In the genomic region with DNA sequence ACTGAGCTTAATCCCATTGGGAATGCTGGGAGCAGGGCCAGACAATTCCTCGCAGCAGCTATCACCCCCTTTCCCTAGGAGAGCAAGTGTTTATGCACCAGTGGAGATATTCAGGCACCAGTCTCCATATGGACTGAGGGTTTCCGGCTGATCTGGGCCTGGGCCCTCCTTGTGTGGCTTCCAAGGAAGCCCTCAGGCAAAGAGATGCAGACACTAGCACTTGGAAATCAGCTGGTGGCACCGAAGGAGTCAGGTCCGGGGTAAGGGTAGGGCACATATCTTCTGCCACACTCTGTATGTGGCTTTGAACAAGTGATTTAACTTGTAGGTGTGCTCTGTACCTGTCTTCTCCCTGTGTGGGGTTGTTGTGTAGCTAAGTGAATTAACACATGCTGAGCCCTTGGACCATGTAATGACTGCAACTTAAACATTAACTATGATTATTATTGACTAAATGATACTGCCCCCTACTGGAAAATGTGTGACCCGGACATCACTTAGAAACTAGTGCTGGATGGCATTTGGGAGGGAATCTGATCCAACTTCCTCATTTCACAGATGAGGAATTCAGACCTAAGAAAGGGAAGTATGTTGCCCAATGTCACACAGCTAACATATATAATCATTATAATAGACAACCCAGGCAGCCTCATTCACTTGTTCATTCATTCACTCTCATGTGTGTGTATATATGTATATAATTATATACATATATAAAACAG, we compare ENCODE assay signal across 9 cellular contexts.
DNase-seq lines count a peak whose midpoint lies in the region; ATAC-seq and TF ChIP-seq lines count a peak whose summit lies in the region.
"Had no signal": no experiment of that assay in that cellular context is flagged by ENCODE, and none has a peak within 500 bp of the region (broad histone marks: within the 10 kb centered on the region; RNA-seq: fewer than 3 reads in every experiment).

No MANE protein-coding gene starts in this region.

- no peak for ATAC-seq in HG02885 (IDR thresholded peaks at IDR 0.05; ENCODE audit: poor library complexity, unreplicated experiment)

- no peaks in the 10 kb centered on the region for H3K27me3 ChIP-seq in HAP-1 (ENCODE audit: low read depth)

- DNase-seq in CMK (ENCODE audit: low read depth) = peak; percentile 22
- DNase-seq in HAP-1 (ENCODE audit: low spot score in 2 of 2) = peak; percentile 16 to 33
- peak; percentile 95 for DNase-seq in NOMO-1 treated with DMSO at 0.1 percent for 48 hours (lab: John Stamatoyannopoulos, UW; ENCODE audit: unreplicated experiment)
- peak; percentile 73 for DNase-seq in choroid plexus epithelial cell (ENCODE audit: low read depth)
- DNase-seq in medulla oblongata (ENCODE audit: extremely low spot score) = peak; percentile 78
- no peak for DNase-seq in activated effector memory CD4-positive, alpha-beta T cell treated with anti-CD3 and anti-CD28 coated beads, Interleukin-2, amount 50 U/mL, for 16 hours
- DNase-seq in HPDE6-E6E7 (ENCODE audit: extremely low spot score) = no peak

- TF ChIP-seq CTCF in choroid plexus epithelial cell (conservative IDR thresholded peaks at IDR 0.05; ENCODE audit: low read depth, low read length) = peak; percentile 70

- no peaks in the 10 kb centered on the region for H3K36me3 ChIP-seq in HAP-1 (replicated peaks)

- H3K4me3 ChIP-seq in HAP-1 (no peak overlapping the region), choroid plexus epithelial cell (ENCODE audit: low read depth, low read length) (no peak overlapping the region)
- H3K4me3 ChIP-seq: skin epidermis had no signal

- in situ Hi-C loops in HAP-1 (cut with MboI; ENCODE audit: low sequenced_read_pairs) = loop anchor here (10.0 kb wide), 1 partner anchor 325 kb away; no protein-coding TSS in a partner anchor

- H3K4me1 ChIP-seq in HAP-1 = no peaks in the 10 kb centered on the region

- H3K9me3 ChIP-seq in HAP-1 = no peaks in the 10 kb centered on the region

Comparison
In these comparisons a context has a peak if more than half of its experiments do, and no peak if none do; other contexts are left out.
1. DNase-seq: peak in CMK (single experiment), HAP-1 (2 of 2), NOMO-1 treated with DMSO at 0.1 percent for 48 hours (single experiment), choroid plexus epithelial cell (single experiment) and medulla oblongata (single experiment); none in activated effector memory CD4-positive, alpha-beta T cell treated with anti-CD3 and anti-CD28 coated beads, Interleukin-2, amount 50 U/mL, for 16 hours (single experiment) and HPDE6-E6E7 (single experiment).